Comparison of ENCODE assay signal across 26 cellular contexts in the genomic region with DNA sequence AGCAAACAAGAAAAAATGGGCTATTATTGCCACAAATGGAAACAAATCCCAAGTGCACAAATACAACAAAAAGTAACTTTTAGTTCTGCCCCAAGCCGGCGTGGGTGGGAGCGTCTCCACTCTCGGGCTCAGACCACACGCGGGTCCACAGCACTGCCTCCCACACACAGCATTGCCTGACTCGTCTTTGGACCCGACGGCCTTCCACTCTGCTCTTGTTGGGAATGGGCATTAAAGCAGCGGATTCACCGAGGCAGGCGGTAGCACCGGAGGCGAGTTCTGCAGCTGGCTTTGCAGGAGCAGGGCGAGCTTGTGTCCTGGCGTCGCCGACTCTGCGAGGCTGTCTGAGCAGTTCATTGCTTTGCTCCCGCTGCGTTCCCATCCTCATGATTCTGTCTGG. TPM values are rescaled to one million over a fixed set of nuclear protein-coding genes. Genes with fewer than 3 reads are reported as not detected.
DNase-seq lines count a peak whose midpoint lies in the region; ATAC-seq, FAIRE-seq and TF ChIP-seq lines count a peak whose summit lies in the region.
"Had no signal": no experiment of that assay in that cellular context is flagged by ENCODE, and none has a peak within 500 bp of the region (broad histone marks: within the 10 kb centered on the region; RNA-seq: fewer than 3 reads in every experiment).

No MANE protein-coding gene starts in this region.

- no peak for FAIRE-seq in kidney (lab: Jason Lieb, UNC)
- FAIRE-seq: A549, D721Med, GM12878, GM12892, GM18507 had no signal

- H3K27ac ChIP-seq in heart left ventricle (no peak overlapping the region), kidney (ENCODE audit: low read depth in 2 of 2, low read length in 2 of 2) (no peak overlapping the region), spleen (no peak overlapping the region)
- H3K27ac ChIP-seq: 22Rv1; A549; BLaER1 treated with 17β-estradiol and CSF1 and Interleukin-3, amounts not matched to agents 10 nM and 100 nM; C4-2B had no signal

- peak; percentile 22 for DNase-seq in Right ventricle myocardium inferior (ENCODE audit: missing footprints)
- DNase-seq in cardiac septum (ENCODE audit: low spot score) = no peak
- DNase-seq in left cardiac atrium = peak; percentile 18
- DNase-seq in heart left ventricle = no peak
- peak; percentile 55 for DNase-seq in kidney
- DNase-seq in spleen = peak; percentile 55
- DNase-seq in EL = no peak
- DNase-seq: AML-193; Caco-2; Calu3; CD4-positive, alpha-beta T cell; DMS79 treated with DMSO at 0.1 percent for 48 hours; GDM1 had no signal

- intact Hi-C loops in Right ventricle myocardium inferior (cut with DNase I) = no loop called here
- intact Hi-C loops in cardiac septum (cut with DNase I) = no loop called here
- intact Hi-C loops in left cardiac atrium (cut with DNase I) = no loop called here
- intact Hi-C loops in heart left ventricle (cut with DNase I) = no loop called here
- intact Hi-C loops in kidney (cut with DNase I) = no loop called here
- intact Hi-C loops in spleen (cut with DNase I; ENCODE audit: low total_unique reads) = no loop called here

- H3K36me3 ChIP-seq in heart left ventricle = peaks cover 0 to 97% (median 89%) of the 10 kb centered on the region in 9 donors
- H3K36me3 ChIP-seq in kidney (ENCODE audit: control insufficient read depth in 1 of 2, insufficient read depth in 2 of 2, low read length in 2 of 2) = peaks cover 34 to 46% of the 10 kb centered on the region in 2 donors
- H3K36me3 ChIP-seq in spleen = peaks cover 3 to 100% (median 93%) of the 10 kb centered on the region in 6 donors

- TF ChIP-seq POLR2A in heart left ventricle (IDR thresholded peaks at IDR 0.05) = no peak
- TF ChIP-seq POLR2A in spleen (IDR thresholded peaks at IDR 0.05) = no peak

- H3K9ac ChIP-seq in kidney (ENCODE audit: low read length in 2 of 2) = no peak overlapping the region
- H3K9ac ChIP-seq: BLaER1 treated with 17β-estradiol and CSF1 and Interleukin-3, amounts not matched to agents 10 nM and 100 nM had no signal

- no peak overlapping the region for H3K4me3 ChIP-seq in heart left ventricle
- H3K4me3 ChIP-seq in kidney (ENCODE audit: low read length in 2 of 2) = no peak overlapping the region
- H3K4me3 ChIP-seq in spleen = no peak overlapping the region
- H3K4me3 ChIP-seq: A549; BLaER1 treated with 17β-estradiol and CSF1 and Interleukin-3, amounts not matched to agents 10 nM and 100 nM; GM12878 had no signal

- H3K9me3 ChIP-seq in heart left ventricle (no peaks in the 10 kb centered on the region), kidney (ENCODE audit: control insufficient read depth in 1 of 2, low read length in 2 of 2) (no peaks in the 10 kb centered on the region), spleen (no peaks in the 10 kb centered on the region)
- H3K9me3 ChIP-seq: A549; BLaER1 treated with 17β-estradiol and CSF1 and Interleukin-3, amounts not matched to agents 10 nM and 100 nM; Caco-2 had no signal

- ATAC-seq in Right ventricle myocardium inferior (no peak), left cardiac atrium (no peak), heart left ventricle (no peak), HG02852 (IDR thresholded peaks at IDR 0.05; ENCODE audit: unreplicated experiment) (no peak)
- ATAC-seq: A549; CD8-positive, alpha-beta T cell; GM12878 had no signal

- WGBS in heart left ventricle, 4 donors = 95 to 98% (median 96%) methylated on average over 21 of the region's 21 CpGs
- WGBS in spleen, 5 donors = 94 to 97% (median 96%) methylated on average over 18 to 21 of the region's 21 CpGs

- TF ChIP-seq CTCF in heart left ventricle (IDR thresholded peaks at IDR 0.05) (no peak), kidney (IDR thresholded peaks at IDR 0.05; ENCODE audit: borderline replicate concordance, extremely low read depth, insufficient read depth) (no peak), spleen (IDR thresholded peaks at IDR 0.05 in 8 of 11, conservative IDR thresholded peaks at IDR 0.05 in 3 of 11) (no peak)

- no peaks in the 10 kb centered on the region for H3K27me3 ChIP-seq in heart left ventricle
- no peaks in the 10 kb centered on the region for H3K27me3 ChIP-seq in spleen (replicated peaks in 1 of 7)
- H3K27me3 ChIP-seq: BLaER1 treated with 17β-estradiol and CSF1 and Interleukin-3, amounts not matched to agents 10 nM and 100 nM had no signal

- H3K4me1 ChIP-seq in heart left ventricle (no peaks in the 10 kb centered on the region), kidney (ENCODE audit: control insufficient read depth in 1 of 2, insufficient read depth in 1 of 2, low read depth in 1 of 2, low read length in 2 of 2) (no peaks in the 10 kb centered on the region), spleen (peaks cover 0 to 17% (median 7%) of the 10 kb centered on the region in 6 donors)
- H3K4me1 ChIP-seq: A549 had no signal

RNA-seq across cellular contexts. Expression of a gene that starts 23.0 kb away (rescaled TPM):
- total RNA-seq in Right ventricle myocardium inferior (22.1 TPM), cardiac septum (22.0 TPM), left cardiac atrium (10 to 100 TPM; 25.9 to 26.7 TPM), heart left ventricle (10 to 100 TPM; 11.4 to 41.9 (median 18.0) TPM), kidney (72.9 TPM), spleen (100 to 1,000 TPM in 6 of 7 donors, 10 to 100 TPM in 1; 89.6 to 137 (median 112) TPM)
- polyA plus RNA-seq in heart left ventricle (10 to 100 TPM; 19.4 to 23.4 TPM), kidney (ENCODE audit: insufficient read depth, low read depth, low replicate concordance) (34.9 TPM), spleen (100 to 1,000 TPM in 1 of 3 donors, 10 to 100 TPM in 2; 68.4 to 101 (median 74.4) TPM)

RNA-seq across cellular contexts. Expression of a gene that starts 27.8 kb away (rescaled TPM):
- total RNA-seq in Right ventricle myocardium inferior (46.3 TPM), cardiac septum (31.2 TPM), left cardiac atrium (10 to 100 TPM; 53.8 to 63.3 TPM), heart left ventricle (10 to 100 TPM; 19.8 to 44.5 (median 30.8) TPM), kidney (17.8 TPM), spleen (10 to 100 TPM; 10.9 to 26.4 (median 18.2) TPM)
- polyA plus RNA-seq in heart left ventricle (10 to 100 TPM; 12.6 to 22.2 TPM), kidney (ENCODE audit: insufficient read depth, low read depth, low replicate concordance) (35.2 TPM), spleen (1 to 10 TPM; 3.6 to 6.2 (median 4.4) TPM)

RNA-seq across cellular contexts. Expression of a gene that starts 51.0 kb away (rescaled TPM):
- total RNA-seq in Right ventricle myocardium inferior (not detected), cardiac septum (not detected), left cardiac atrium (not detected), heart left ventricle (not detected), kidney (0.22 TPM), spleen (under 1 TPM in 3 of 7 donors, not detected in 4; 0.37 to 0.72 (median 0.70) TPM)
- polyA plus RNA-seq in heart left ventricle (not detected), kidney (ENCODE audit: insufficient read depth, low read depth, low replicate concordance) (not detected), spleen (under 1 TPM in 1 of 3 donors, not detected in 2; 0.13 TPM)
- total RNA-seq: A172; Caco-2; Calu3; CD4-positive, alpha-beta T cell; CD8-positive, alpha-beta T cell; G401; GM12878 had no signal
- polyA plus RNA-seq: A549, BJ had no signal

Comparison
In these comparisons a context has a peak if more than half of its experiments do, and no peak if none do; other contexts are left out.
1. DNase-seq: peak in Right ventricle myocardium inferior (single experiment), left cardiac atrium (single experiment), kidney (single experiment) and spleen (single experiment); none in cardiac septum (single experiment), heart left ventricle (0 of 5) and EL (single experiment).